ENCODE assay signal across 16 cellular contexts in the genomic region with DNA sequence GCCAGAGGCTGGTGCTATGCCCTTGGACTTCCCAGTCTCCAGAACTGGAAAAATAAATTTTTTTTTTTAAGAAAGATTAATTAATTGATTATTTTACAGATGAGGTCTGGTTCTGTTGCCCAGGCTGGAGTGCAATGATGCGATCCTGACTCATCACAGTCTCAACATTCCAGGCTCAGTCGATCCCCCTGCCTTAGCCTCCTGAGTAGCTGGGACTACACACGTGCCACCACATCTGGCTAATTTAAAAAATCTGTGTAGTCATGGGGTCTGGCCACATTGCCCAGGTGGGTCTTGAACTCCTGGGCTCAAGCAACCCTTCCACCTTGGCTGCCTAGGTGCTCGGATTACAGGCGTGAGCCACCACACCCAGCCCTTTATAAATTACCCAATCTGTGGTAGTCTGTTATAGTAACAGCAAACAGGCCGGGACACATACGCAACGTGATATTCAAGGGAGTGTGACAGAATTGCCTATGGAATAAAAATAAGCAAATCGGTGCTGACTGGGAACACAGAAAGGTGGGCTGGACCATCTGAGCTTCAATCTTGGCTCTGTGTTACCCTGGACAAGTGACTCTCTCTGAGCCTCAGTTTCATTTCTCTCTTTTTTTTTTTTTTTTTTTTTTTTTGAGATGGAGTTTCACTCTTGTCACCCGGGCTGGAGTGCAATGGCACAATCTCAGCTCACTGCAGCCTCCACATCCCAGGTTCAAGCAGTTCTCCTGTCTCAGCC. TPM values are rescaled to one million over a fixed set of nuclear protein-coding genes. Genes with fewer than 3 reads are reported as not detected.
A peak's percentile ranks its signal among the peaks of the same experiment; 100 is the strongest.
DNase-seq lines count a peak whose midpoint lies in the region; ATAC-seq, FAIRE-seq and TF ChIP-seq lines count a peak whose summit lies in the region.
"Had no signal": no experiment of that assay in that cellular context is flagged by ENCODE, and none has a peak within 500 bp of the region (broad histone marks: within the 10 kb centered on the region; RNA-seq: fewer than 3 reads in every experiment).

No MANE protein-coding gene starts in this region.

- H3K4me2 ChIP-seq in fibroblast of lung (ENCODE audit: extremely low read depth, insufficient read depth, low read length): no peak overlapping the region

- no peaks in the 10 kb centered on the region for H4K20me1 ChIP-seq in fibroblast of lung (ENCODE audit: control insufficient read depth, extremely low read depth, insufficient read depth, low read length)

- peak overlapping the region; percentile 31; the same call in 1 of the 2 replicates for H3K27ac ChIP-seq in ACC112 (ENCODE audit: low read depth, low read length)
- no peak overlapping the region for H3K27ac ChIP-seq in fibroblast of lung (ENCODE audit: insufficient read depth, low read length)
- H3K27ac ChIP-seq in small intestine (ENCODE audit: low read depth in 1 of 2, low read length in 1 of 2): no peak overlapping the region
- H3K27ac ChIP-seq: SJSA1, thoracic aorta had no signal

- no peak for FAIRE-seq in small intestine (lab: Jason Lieb, UNC)

- no peak for ATAC-seq in GM18907 (IDR thresholded peaks at IDR 0.05; ENCODE audit: unreplicated experiment)
- ATAC-seq: activated CD8-positive, alpha-beta T cell treated with anti-CD3 and anti-CD28 coated beads, Interleukin-2, amount 10 ng/mL, durations not matched to agents 7 days and 5 days had no signal

- no peak overlapping the region for H3K9ac ChIP-seq in fibroblast of lung (ENCODE audit: insufficient read depth, low read length)

- TF ChIP-seq CTCF in HFF-Myc (IDR thresholded peaks at IDR 0.05; ENCODE audit: low read depth, low read length, missing control alignments): no peak
- TF ChIP-seq CTCF in fibroblast of lung (conservative IDR thresholded peaks at IDR 0.05 in 1 of 2, IDR thresholded peaks at IDR 0.05 in 1 of 2; ENCODE audit: low read depth in 1 of 2, low read length in 2 of 2): no peak

- no peaks in the 10 kb centered on the region for H3K36me3 ChIP-seq in ACC112 (ENCODE audit: insufficient read depth, low read length)
- H3K36me3 ChIP-seq in fibroblast of lung (ENCODE audit: control insufficient read depth, insufficient read depth, low read length): no peaks in the 10 kb centered on the region
- no peaks in the 10 kb centered on the region for H3K36me3 ChIP-seq in small intestine (ENCODE audit: control insufficient read depth in 2 of 2, insufficient read depth in 2 of 2, low read length in 2 of 2)
- H3K36me3 ChIP-seq: SJSA1, thoracic aorta had no signal

- H2AFZ ChIP-seq in ACC112 (ENCODE audit: low read length, unreplicated experiment) (peak overlapping the region; percentile 2), fibroblast of lung (ENCODE audit: low read length) (no peak overlapping the region)

- H3K9me3 ChIP-seq in fibroblast of lung (ENCODE audit: control insufficient read depth, insufficient read depth, low read depth, low read length) (no peaks in the 10 kb centered on the region), small intestine (ENCODE audit: control insufficient read depth, low read depth) (no peaks in the 10 kb centered on the region)
- H3K9me3 ChIP-seq: Caco-2, thoracic aorta had no signal

- DNase-seq in HFF-Myc (ENCODE audit: extremely low read depth, low read depth) (peak; percentile 72), RKO (ENCODE audit: low spot score) (peak; percentile 45), fibroblast of lung (ENCODE audit: low read depth in 2 of 2) (peak; percentile 30 to 59), AG08396 (ENCODE audit: low spot score) (no peak), NCI-H82 (lab: John Stamatoyannopoulos, UW) (no peak), small intestine (no peak)
- DNase-seq: activated CD8-positive, alpha-beta T cell treated with anti-CD3 and anti-CD28 coated beads, Interleukin-2, amount 10 ng/mL, durations not matched to agents 7 days and 5 days; activated effector memory CD4-positive, alpha-beta T cell treated with Interleukin-2 at 50 U/mL for 16 hours; Caco-2; effector CD8-positive, alpha-beta T cell; NCI-H187 treated with DMSO at 0.1 percent for 48 hours; posterior cingulate gyrus had no signal

- H3K79me2 ChIP-seq in ACC112 (ENCODE audit: control insufficient read depth, insufficient read depth, low read length, unreplicated experiment): no peaks in the 10 kb centered on the region
- H3K79me2 ChIP-seq in fibroblast of lung (ENCODE audit: control insufficient read depth, insufficient read depth, low read length): no peaks in the 10 kb centered on the region

- H3K4me3 ChIP-seq in ACC112 (ENCODE audit: low read depth, low read length): no peak overlapping the region
- no peak overlapping the region for H3K4me3 ChIP-seq in HFF-Myc (replicated peaks; ENCODE audit: low read depth, low read length)
- H3K4me3 ChIP-seq in fibroblast of lung (replicated peaks in 1 of 4; ENCODE audit: control extremely low read depth in 1 of 4, insufficient read depth in 1 of 4, low read depth in 3 of 4, low read length in 4 of 4): no peak overlapping the region
- H3K4me3 ChIP-seq in small intestine (ENCODE audit: low read depth in 1 of 2, low read length in 2 of 2): no peak overlapping the region
- H3K4me3 ChIP-seq: SJSA1, thoracic aorta had no signal

- peaks cover 4% of the 10 kb centered on the region for H3K4me1 ChIP-seq in ACC112 (ENCODE audit: control insufficient read depth, insufficient read depth, low read length, unreplicated experiment)
- no peaks in the 10 kb centered on the region for H3K4me1 ChIP-seq in fibroblast of lung (ENCODE audit: control insufficient read depth, extremely low read depth, insufficient read depth, low read length)
- H3K4me1 ChIP-seq in small intestine (ENCODE audit: control insufficient read depth in 2 of 2, insufficient read depth in 1 of 2, low read depth in 1 of 2, low read length in 1 of 2): no peaks in the 10 kb centered on the region
- H3K4me1 ChIP-seq: Caco-2, SJSA1 had no signal

- WGBS in small intestine, 3 donors: 85 to 90% (median 86%) methylated on average over 10 of the region's 10 CpGs

- H3K27me3 ChIP-seq in ACC112 (ENCODE audit: insufficient read depth, low read length): no peaks in the 10 kb centered on the region
- H3K27me3 ChIP-seq in fibroblast of lung (ENCODE audit: control insufficient read depth, insufficient read depth, low read length): no peaks in the 10 kb centered on the region
- no peaks in the 10 kb centered on the region for H3K27me3 ChIP-seq in small intestine (ENCODE audit: control insufficient read depth in 2 of 2, insufficient read depth in 2 of 2, low read length in 2 of 2)
- H3K27me3 ChIP-seq: SJSA1 had no signal

RNA-seq across cellular contexts. Expression of a gene that starts 42.8 kb away (rescaled TPM):
- total RNA-seq in fibroblast of lung: 76.8 and 98.8 TPM in 2 replicates
- polyA plus RNA-seq in fibroblast of lung (33.4 and 54.1 TPM in 2 replicates), small intestine (100 to 1,000 TPM in 1 of 3 donors, 10 to 100 TPM in 2; 74.7 to 109 (median 90.2) TPM)
- polyA plus RNA-seq in fibroblast of lung (2012): 72.9 and 116 TPM in 2 replicates
- 10.7 and 22.7 TPM in 2 replicates for polyA minus RNA-seq in fibroblast of lung (ENCODE audit: low replicate concordance)

RNA-seq across cellular contexts. Expression of a gene that starts 50.2 kb away (rescaled TPM):
- total RNA-seq in fibroblast of lung: 151 and 154 TPM in 2 replicates
- polyA plus RNA-seq in fibroblast of lung (1,038 and 1,336 TPM in 2 replicates), small intestine (1,000 to 10,000 TPM in 1 of 3 donors, 100 to 1,000 TPM in 2; 606 to 1,357 (median 909) TPM)
- polyA plus RNA-seq in fibroblast of lung (2012): 594 and 704 TPM in 2 replicates
- polyA minus RNA-seq in fibroblast of lung (ENCODE audit: low replicate concordance): 55.7 and 76.6 TPM in 2 replicates

RNA-seq across cellular contexts. Expression of a gene that starts 58.4 kb away (rescaled TPM):
- total RNA-seq in fibroblast of lung: 0.66 and 1.0 TPM in 2 replicates
- polyA plus RNA-seq in fibroblast of lung: 0.15 and 11.6 TPM in 2 replicates
- 0.15 and 11.6 TPM in 2 replicates for polyA plus RNA-seq in fibroblast of lung (2012)
- 19.4 TPM in 1 of 2 replicates, not detected in the other for polyA minus RNA-seq in fibroblast of lung (ENCODE audit: low replicate concordance)
- polyA plus RNA-seq in small intestine: 1 to 10 TPM in 1 of 3 donors, under 1 TPM in 2; 0.45 to 8.4 (median 0.81) TPM

RNA-seq across cellular contexts. Expression of a gene that starts 59.1 kb away (rescaled TPM):
- total RNA-seq in fibroblast of lung: 13.9 and 23.1 TPM in 2 replicates
- polyA plus RNA-seq in fibroblast of lung (20.3 and 20.7 TPM in 2 replicates), small intestine (10 to 100 TPM; 17.1 to 36.5 (median 27.0) TPM)
- 22.1 and 23.2 TPM in 2 replicates for polyA plus RNA-seq in fibroblast of lung (2012)
- 16.3 and 17.5 TPM in 2 replicates for polyA minus RNA-seq in fibroblast of lung (ENCODE audit: low replicate concordance)

Comparison
In these comparisons a context has a peak if more than half of its experiments do, and no peak if none do; other contexts are left out.
1. DNase-seq: peak in HFF-Myc (single experiment), RKO (single experiment) and fibroblast of lung (2 of 2); none in AG08396 (single experiment), NCI-H82 (single experiment) and small intestine (single experiment).